ENCODE assay signal across 8 cellular contexts in the genomic region with DNA sequence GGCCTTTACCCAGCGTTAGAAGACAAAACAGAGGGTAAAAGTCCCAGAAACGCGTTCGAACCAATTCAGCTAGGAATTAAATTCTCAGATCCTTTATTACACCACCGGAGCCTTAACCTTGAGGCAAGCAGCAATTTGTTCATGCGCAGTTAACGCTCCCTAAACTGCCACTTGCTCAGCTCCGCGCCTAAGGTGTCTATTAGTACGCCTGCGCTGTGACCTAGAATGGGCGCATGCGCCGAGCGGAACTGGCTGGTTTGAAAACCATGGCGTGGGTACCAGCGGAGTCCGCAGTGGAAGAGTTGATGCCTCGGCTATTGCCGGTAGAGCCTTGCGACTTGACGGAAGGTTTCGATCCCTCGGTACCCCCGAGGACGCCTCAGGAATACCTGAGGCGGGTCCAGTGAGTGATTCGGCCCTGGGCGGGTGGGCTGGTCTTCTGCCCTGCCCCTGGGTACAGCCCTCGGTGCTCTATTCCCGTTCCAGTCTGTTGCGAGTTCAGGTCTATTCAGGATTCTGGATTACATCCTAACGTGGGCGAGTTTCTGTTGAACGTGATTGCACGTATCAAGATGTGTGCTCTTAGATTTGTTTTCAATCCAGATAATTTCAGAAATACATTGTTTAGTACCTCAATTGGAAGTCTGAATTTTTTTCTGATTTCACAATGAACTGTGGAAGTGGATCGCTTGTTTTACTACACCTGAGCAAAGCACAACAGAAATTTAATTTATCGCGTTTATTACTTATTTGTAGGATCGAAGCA. TPM values are rescaled to one million over a fixed set of nuclear protein-coding genes. Genes with fewer than 3 reads are reported as not detected.
DNase-seq lines count a peak whose midpoint lies in the region; ATAC-seq and TF ChIP-seq lines count a peak whose summit lies in the region.

A gene with protein sequence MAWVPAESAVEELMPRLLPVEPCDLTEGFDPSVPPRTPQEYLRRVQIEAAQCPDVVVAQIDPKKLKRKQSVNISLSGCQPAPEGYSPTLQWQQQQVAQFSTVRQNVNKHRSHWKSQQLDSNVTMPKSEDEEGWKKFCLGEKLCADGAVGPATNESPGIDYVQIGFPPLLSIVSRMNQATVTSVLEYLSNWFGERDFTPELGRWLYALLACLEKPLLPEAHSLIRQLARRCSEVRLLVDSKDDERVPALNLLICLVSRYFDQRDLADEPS (plus strand): TSS at position 251 of the 766 bp plus-strand sequence. CDS start 16 bp downstream, at position 267.

- peak within 1 kb of the TSS; percentile 98 for H3K27ac Mint-ChIP-seq in activated T-cell treated with anti-CD3 and anti-CD28 coated beads, Interleukin-2, amount 50 U/mL, for 24 hours

- H3K4me3 ChIP-seq in esophagus (ENCODE audit: low read depth in 1 of 2, low read length in 2 of 2): peak within 1 kb of the TSS; percentile 63 to 96
- H3K4me3 ChIP-seq in mucosa of stomach (ENCODE audit: low read length): peak within 1 kb of the TSS; percentile 72

- in situ Hi-C loops in KBM-7 (cut with MboI; ENCODE audit: low pct_unique_long_range_greater_than_20kb, low sequenced_read_pairs): no loop called here

- peak within 1 kb of the TSS; percentile 99 for H3K4me3 Mint-ChIP-seq in activated T-cell treated with anti-CD3 and anti-CD28 coated beads, Interleukin-2, amount 50 U/mL, for 24 hours

- H3K36me3 ChIP-seq in esophagus (ENCODE audit: control insufficient read depth in 2 of 2, insufficient read depth in 2 of 2, low read length in 1 of 2): no peaks in the 10 kb centered on the region
- H3K36me3 ChIP-seq in mucosa of stomach (ENCODE audit: control insufficient read depth, insufficient read depth, low read length): no peaks in the 10 kb centered on the region

- 1% methylated on average over 40 of the region's 40 CpGs for WGBS in esophagus, 2 donors

- no peaks in the 10 kb centered on the region for H3K9me3 Mint-ChIP-seq in activated T-cell treated with anti-CD3 and anti-CD28 coated beads, Interleukin-2, amount 50 U/mL, for 24 hours

- H3K27me3 ChIP-seq in esophagus (ENCODE audit: control insufficient read depth in 1 of 2, insufficient read depth in 2 of 2, low read length in 2 of 2) (no peaks in the 10 kb centered on the region), mucosa of stomach (ENCODE audit: control insufficient read depth, insufficient read depth, low read length) (no peaks in the 10 kb centered on the region)

- ATAC-seq in GM21717 (IDR thresholded peaks at IDR 0.05; ENCODE audit: unreplicated experiment): peak; percentile 81

- H3K4me1 ChIP-seq in esophagus (ENCODE audit: control insufficient read depth in 2 of 2, insufficient read depth in 2 of 2, low read length in 1 of 2) (peaks cover 0 to 2% of the 10 kb centered on the region in 2 donors), mucosa of stomach (ENCODE audit: control insufficient read depth, insufficient read depth, low read length) (peaks cover 9% of the 10 kb centered on the region)

- no peaks in the 10 kb centered on the region for H3K9me3 ChIP-seq in esophagus (ENCODE audit: control insufficient read depth in 2 of 2, insufficient read depth in 1 of 2, low read depth in 1 of 2, low read length in 1 of 2)
- no peaks in the 10 kb centered on the region for H3K9me3 ChIP-seq in mucosa of stomach (ENCODE audit: control insufficient read depth, low read length)

- H3K4me1 Mint-ChIP-seq in activated T-cell treated with anti-CD3 and anti-CD28 coated beads, Interleukin-2, amount 50 U/mL, for 24 hours (ENCODE audit: low read depth): peaks cover 34% of the 10 kb centered on the region

- H3K27me3 Mint-ChIP-seq in activated T-cell treated with anti-CD3 and anti-CD28 coated beads, Interleukin-2, amount 50 U/mL, for 24 hours: no peaks in the 10 kb centered on the region

- DNase-seq in DMS153 treated with DMSO at 0.1 percent for 48 hours (lab: John Stamatoyannopoulos, UW; ENCODE audit: unreplicated experiment): peak; percentile 91
- peak; percentile 93 for DNase-seq in KBM-7
- peak; percentile 94 for DNase-seq in activated T-cell treated with anti-CD3 and anti-CD28 coated beads, Interleukin-2, amount 50 U/mL, for 24 hours
- peak; percentile 85 to 88 for DNase-seq in stimulated activated CD8-positive, alpha-beta memory T cell treated with anti-CD3 and anti-CD28 coated beads, Interleukin-7, amount 100 ng/mL, for 1 hour (ENCODE audit: low read depth in 2 of 2)

- peaks cover 39% of the 10 kb centered on the region for H3K36me3 Mint-ChIP-seq in activated T-cell treated with anti-CD3 and anti-CD28 coated beads, Interleukin-2, amount 50 U/mL, for 24 hours (ENCODE audit: low read depth)

- H3K27ac ChIP-seq in esophagus (ENCODE audit: low read depth in 2 of 2, low read length in 1 of 2): peak within 1 kb of the TSS; percentile 52 to 97

- peak within 1 kb of the TSS; percentile 71 for H3K9ac ChIP-seq in mucosa of stomach (ENCODE audit: low read length)

TF ChIP-seq in PFSK-1, 5 proteins besides CTCF, POLR2A, EP300 and RAD21:
- TF ChIP-seq SIN3A (IDR thresholded peaks at IDR 0.05; ENCODE audit: borderline replicate concordance, insufficient read depth, low read length) (no peak), FOXP2 (optimal IDR thresholded peaks at IDR 0.05; ENCODE audit: borderline replicate concordance, extremely low read depth, extremely low read length, insufficient read depth) (peak; percentile 11), POLR2AphosphoS5 (IDR thresholded peaks at IDR 0.05; ENCODE audit: low read depth, low read length) (peak; percentile 88), TAF1 (IDR thresholded peaks at IDR 0.05; ENCODE audit: borderline replicate concordance, insufficient read depth, low read length) (peak; percentile 90; the same call in 1 of the 2 replicates)
- TF ChIP-seq, protein P1, sequence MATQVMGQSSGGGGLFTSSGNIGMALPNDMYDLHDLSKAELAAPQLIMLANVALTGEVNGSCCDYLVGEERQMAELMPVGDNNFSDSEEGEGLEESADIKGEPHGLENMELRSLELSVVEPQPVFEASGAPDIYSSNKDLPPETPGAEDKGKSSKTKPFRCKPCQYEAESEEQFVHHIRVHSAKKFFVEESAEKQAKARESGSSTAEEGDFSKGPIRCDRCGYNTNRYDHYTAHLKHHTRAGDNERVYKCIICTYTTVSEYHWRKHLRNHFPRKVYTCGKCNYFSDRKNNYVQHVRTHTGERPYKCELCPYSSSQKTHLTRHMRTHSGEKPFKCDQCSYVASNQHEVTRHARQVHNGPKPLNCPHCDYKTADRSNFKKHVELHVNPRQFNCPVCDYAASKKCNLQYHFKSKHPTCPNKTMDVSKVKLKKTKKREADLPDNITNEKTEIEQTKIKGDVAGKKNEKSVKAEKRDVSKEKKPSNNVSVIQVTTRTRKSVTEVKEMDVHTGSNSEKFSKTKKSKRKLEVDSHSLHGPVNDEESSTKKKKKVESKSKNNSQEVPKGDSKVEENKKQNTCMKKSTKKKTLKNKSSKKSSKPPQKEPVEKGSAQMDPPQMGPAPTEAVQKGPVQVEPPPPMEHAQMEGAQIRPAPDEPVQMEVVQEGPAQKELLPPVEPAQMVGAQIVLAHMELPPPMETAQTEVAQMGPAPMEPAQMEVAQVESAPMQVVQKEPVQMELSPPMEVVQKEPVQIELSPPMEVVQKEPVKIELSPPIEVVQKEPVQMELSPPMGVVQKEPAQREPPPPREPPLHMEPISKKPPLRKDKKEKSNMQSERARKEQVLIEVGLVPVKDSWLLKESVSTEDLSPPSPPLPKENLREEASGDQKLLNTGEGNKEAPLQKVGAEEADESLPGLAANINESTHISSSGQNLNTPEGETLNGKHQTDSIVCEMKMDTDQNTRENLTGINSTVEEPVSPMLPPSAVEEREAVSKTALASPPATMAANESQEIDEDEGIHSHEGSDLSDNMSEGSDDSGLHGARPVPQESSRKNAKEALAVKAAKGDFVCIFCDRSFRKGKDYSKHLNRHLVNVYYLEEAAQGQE (IDR thresholded peaks at IDR 0.05; ENCODE audit: insufficient read depth in 1 of 2, low read depth in 2 of 2, low read length in 2 of 2): peak in 1 of 2 experiments; percentile 44; a peak in 1 of 4 replicates

RNA-seq across cellular contexts. Expression of the gene that starts here (rescaled TPM):
- polyA plus RNA-seq in PFSK-1 (2012; ENCODE audit: insufficient read length, low read depth): 5.9 TPM
- 1 to 10 TPM; 6.2 to 8.9 TPM for polyA plus RNA-seq in esophagus

Comparison
In these comparisons a context has a peak if more than half of its experiments do, and no peak if none do; other contexts are left out.
1. Peak in every context shown above with its lines: DNase-seq, ATAC-seq, H3K4me3 ChIP-seq and H3K27ac ChIP-seq.